Comparison of ENCODE assay signal across 8 cellular contexts in genomic region chr20:50172347-50173013, GRCh38. TPM values are rescaled to one million over a fixed set of nuclear protein-coding genes. Genes with fewer than 3 reads are reported as not detected.
A peak's percentile ranks its signal among the peaks of the same experiment; 100 is the strongest.
DNase-seq lines count a peak whose midpoint lies in the region; ATAC-seq and TF ChIP-seq lines count a peak whose summit lies in the region.

No MANE protein-coding gene starts in this region.

- H3K9me3 ChIP-seq in endodermal cell (ENCODE audit: control insufficient read depth, low read length), result no peaks in the 10 kb centered on the region
- no peaks in the 10 kb centered on the region for H3K9me3 ChIP-seq in mesenchymal stem cell (ENCODE audit: control insufficient read depth, low read length)
- no peaks in the 10 kb centered on the region for H3K9me3 ChIP-seq in tibial artery

- H3K4me3 ChIP-seq in endodermal cell (ENCODE audit: low read length) (peak overlapping the region; percentile 82), mesenchymal stem cell (ENCODE audit: insufficient read depth in 1 of 2, low read depth in 1 of 2, low read length in 2 of 2) (peak overlapping the region; percentile 29 to 83), tibial artery (peak overlapping the region; percentile 57 to 61)

- H2BK15ac ChIP-seq in mesenchymal stem cell (ENCODE audit: low read depth, poor library complexity, severe bottlenecking), result peak overlapping the region; percentile 92

- peak overlapping the region; percentile 69 for H3K9ac ChIP-seq in endodermal cell (ENCODE audit: extremely low read depth, low read length, poor library complexity, severe bottlenecking)
- peak overlapping the region; percentile 92 for H3K9ac ChIP-seq in mesenchymal stem cell (ENCODE audit: low read length)

- H2AFZ ChIP-seq in mesenchymal stem cell (ENCODE audit: low read depth, low read length), result peak overlapping the region; percentile 1

- no peaks in the 10 kb centered on the region for H3K27me3 ChIP-seq in endodermal cell (ENCODE audit: control insufficient read depth, insufficient read depth, low read length, poor library complexity, severe bottlenecking)
- no peaks in the 10 kb centered on the region for H3K27me3 ChIP-seq in mesenchymal stem cell (ENCODE audit: control insufficient read depth in 1 of 2, insufficient read depth in 1 of 2, low read length in 2 of 2)
- H3K27me3 ChIP-seq in tibial artery, result no peaks in the 10 kb centered on the region

- H3K27ac ChIP-seq in endodermal cell (ENCODE audit: low read depth, low read length) (peak overlapping the region; percentile 61), mesenchymal stem cell (ENCODE audit: low read length, poor library complexity, severe bottlenecking) (peak overlapping the region; percentile 0), tibial artery (peak overlapping the region; percentile 82 to 87)

- peak overlapping the region; percentile 70 for H3K4me3 Mint-ChIP-seq in endodermal cell

- 6% methylated on average over 36 of the region's 36 CpGs; no CpG with 5 or more reads in 1 of the 2 experiments for WGBS in endodermal cell (ENCODE audit: insufficient coverage in 1 of 2, insufficient read length in 1 of 2), 2 experiments
- under 1% methylated on average over 17 of the region's 36 CpGs for WGBS in mesenchymal stem cell

- H3K4me1 Mint-ChIP-seq in endodermal cell, result peaks cover 8% of the 10 kb centered on the region

- H3K9me3 Mint-ChIP-seq in endodermal cell, result peaks cover 5% of the 10 kb centered on the region

- H3K4me1 ChIP-seq in endodermal cell (ENCODE audit: control insufficient read depth, insufficient read depth, low read length) (no peaks in the 10 kb centered on the region), mesenchymal stem cell (ENCODE audit: control insufficient read depth, insufficient read depth, low read depth, low read length) (peaks cover 20% of the 10 kb centered on the region), tibial artery (peaks cover 0 to 28% (median 10%) of the 10 kb centered on the region in 4 donors)

- peak overlapping the region; percentile 60 to 71 for H2BK12ac ChIP-seq in mesenchymal stem cell (ENCODE audit: low read length in 2 of 2)

- peak overlapping the region in 1 of 2 experiments; percentile 72 for H3K14ac ChIP-seq in mesenchymal stem cell (ENCODE audit: low read length in 2 of 2)

- H3K79me1 ChIP-seq in mesenchymal stem cell (replicated peaks; ENCODE audit: low read length, poor library complexity, severe bottlenecking), result peaks cover 1% of the 10 kb centered on the region

- H3K18ac ChIP-seq in mesenchymal stem cell (ENCODE audit: low read depth in 1 of 2, low read length in 2 of 2), result peak overlapping the region; percentile 85 to 88

- H3K23ac ChIP-seq in mesenchymal stem cell (ENCODE audit: low read length in 2 of 2), result no peak overlapping the region

- no peak for ATAC-seq in GM19395 (IDR thresholded peaks at IDR 0.05; ENCODE audit: unreplicated experiment)
- no peak for ATAC-seq in HG03469 (IDR thresholded peaks at IDR 0.05; ENCODE audit: unreplicated experiment)
- ATAC-seq in GM21390 (IDR thresholded peaks at IDR 0.05; ENCODE audit: unreplicated experiment), result no peak

- peak overlapping the region; percentile 80 for H2BK120ac ChIP-seq in mesenchymal stem cell (ENCODE audit: low read depth, low read length)

- intact Hi-C loops in tibial artery (cut with DNase I; ENCODE audit: low total_unique reads), result loop anchor here (10.0 kb wide), 1 partner anchor 198 kb away; no protein-coding TSS in a partner anchor

- H3K27ac Mint-ChIP-seq in endodermal cell, result peak overlapping the region; percentile 95

- DNase-seq in D341Med (ENCODE audit: low spot score), result peak; percentile 37
- DNase-seq in NCI-H526 treated with DMSO at 0.1 percent for 48 hours (lab: John Stamatoyannopoulos, UW), result peak; percentile 54
- peak; percentile 98 for DNase-seq in endodermal cell
- DNase-seq in mesenchymal stem cell, result peak; percentile 93
- peak; percentile 88 to 95 for DNase-seq in tibial artery

- H3K27me3 Mint-ChIP-seq in endodermal cell (ENCODE audit: insufficient read depth), result peaks cover 2% of the 10 kb centered on the region

- H2BK5ac ChIP-seq in mesenchymal stem cell (ENCODE audit: low read depth, low read length, poor library complexity, severe bottlenecking), result no peak overlapping the region

- H3K4me2 ChIP-seq in mesenchymal stem cell (ENCODE audit: low read length, poor library complexity, severe bottlenecking), result peak overlapping the region; percentile 86

- H4K91ac ChIP-seq in mesenchymal stem cell (ENCODE audit: low read length), result peak overlapping the region; percentile 77

- H3K4ac ChIP-seq in mesenchymal stem cell (ENCODE audit: low read depth in 1 of 2, low read length in 2 of 2), result peak overlapping the region; percentile 67 to 75

- H2AK5ac ChIP-seq in mesenchymal stem cell (ENCODE audit: low read length, severe bottlenecking), result no peak overlapping the region

- H3K36me3 Mint-ChIP-seq in endodermal cell (ENCODE audit: low read depth), result peaks cover 3% of the 10 kb centered on the region

- TF ChIP-seq CTCF in endodermal cell (conservative IDR thresholded peaks at IDR 0.05), result no peak
- TF ChIP-seq CTCF in tibial artery (IDR thresholded peaks at IDR 0.05), result no peak

- H3K36me3 ChIP-seq in endodermal cell (ENCODE audit: control insufficient read depth, insufficient read depth, low read length) (no peaks in the 10 kb centered on the region), mesenchymal stem cell (ENCODE audit: control insufficient read depth in 1 of 2, insufficient read depth in 2 of 2, low read depth in 1 of 2, low read length in 2 of 2) (no peaks in the 10 kb centered on the region), tibial artery (no peaks in the 10 kb centered on the region)

- peak overlapping the region; percentile 86 for H4K8ac ChIP-seq in mesenchymal stem cell (ENCODE audit: low read length)

RNA-seq across cellular contexts. Expression of gene CEBPB, which starts 18.1 kb away (rescaled TPM):
- 10 to 100 TPM; 14.9 to 15.1 TPM for total RNA-seq in endodermal cell
- polyA plus RNA-seq in endodermal cell (2013, experiment 1 of 2), result 11.9 TPM
- 8.9 TPM for polyA plus RNA-seq in endodermal cell (2013, experiment 2 of 2)
- 130 TPM for polyA plus RNA-seq in mesenchymal stem cell (2013, experiment 1 of 2)
- 131 TPM for polyA plus RNA-seq in mesenchymal stem cell (2013, experiment 2 of 2)

RNA-seq across cellular contexts. Expression of gene PEDS1, which starts 19.0 kb away (rescaled TPM):
- 10 to 100 TPM; 28.0 to 30.9 TPM for total RNA-seq in endodermal cell
- 27.7 TPM for polyA plus RNA-seq in endodermal cell (2013, experiment 1 of 2)
- 22.7 TPM for polyA plus RNA-seq in endodermal cell (2013, experiment 2 of 2)
- 59.1 TPM for polyA plus RNA-seq in mesenchymal stem cell (2013, experiment 1 of 2)
- 58.4 TPM for polyA plus RNA-seq in mesenchymal stem cell (2013, experiment 2 of 2)

RNA-seq across cellular contexts. Expression of gene UBE2V1, which starts 59.5 kb away (rescaled TPM):
- 100 to 1,000 TPM; 165 to 168 TPM for total RNA-seq in endodermal cell
- polyA plus RNA-seq in endodermal cell (2013, experiment 1 of 2), result 148 TPM
- 147 TPM for polyA plus RNA-seq in endodermal cell (2013, experiment 2 of 2)
- 292 TPM for polyA plus RNA-seq in mesenchymal stem cell (2013, experiment 1 of 2)
- polyA plus RNA-seq in mesenchymal stem cell (2013, experiment 2 of 2), result 286 TPM

Comparison
In these comparisons a context has a peak if more than half of its experiments do, and no peak if none do; other contexts are left out.
1. DNase-seq: peak in every context shown above with its lines; median percentile 98 in endodermal cell; 93 in mesenchymal stem cell; 92 in tibial artery; 54 in NCI-H526 treated with DMSO at 0.1 percent for 48 hours; 37 in D341Med.
2. H3K27ac ChIP-seq: peak in every context shown above with its lines; median percentile 84 in tibial artery; 61 in endodermal cell; 0 in mesenchymal stem cell.